Comparison of ENCODE assay signal across 10 cellular contexts in genomic region chr15:85623648-85624047, GRCh38.
DNase-seq lines count a peak whose midpoint lies in the region; ATAC-seq and TF ChIP-seq lines count a peak whose summit lies in the region.
"Had no signal": no experiment of that assay in that cellular context is flagged by ENCODE, and none has a peak within 500 bp of the region (broad histone marks: within the 10 kb centered on the region; RNA-seq: fewer than 3 reads in every experiment).

No MANE protein-coding gene starts in this region.

- H3K4me3 Mint-ChIP-seq in brain, result peak overlapping the region in 3 of 5 experiments; percentile 61 to 84 (median 71)

- ATAC-seq in HG03571 (IDR thresholded peaks at IDR 0.05; ENCODE audit: unreplicated experiment), result no peak
- ATAC-seq in GM19035 (IDR thresholded peaks at IDR 0.05; ENCODE audit: unreplicated experiment), result no peak

- H3K27me3 ChIP-seq in prostate gland (replicated peaks; ENCODE audit: insufficient read depth), result no peaks in the 10 kb centered on the region

- H3K36me3 ChIP-seq in prostate gland, result no peaks in the 10 kb centered on the region

- TF ChIP-seq POLR2A in prostate gland (IDR thresholded peaks at IDR 0.05), result no peak

- intact Hi-C loops in prostate gland (cut with DNase I), result no loop called here

- H3K36me3 Mint-ChIP-seq in brain, result peaks cover 14% of the 10 kb centered on the region

- no peaks in the 10 kb centered on the region for H3K4me1 ChIP-seq in prostate gland (replicated peaks)

- H3K9me3 ChIP-seq in prostate gland, result no peaks in the 10 kb centered on the region

- H3K27ac ChIP-seq in prostate gland, result peak overlapping the region in 1 of 2 donors; percentile 35

- TF ChIP-seq CTCF in brain (conservative IDR thresholded peaks at IDR 0.05), result no peak
- TF ChIP-seq CTCF in prostate gland (IDR thresholded peaks at IDR 0.05), result no peak

- H3K4me3 ChIP-seq in prostate gland, result no peak overlapping the region

- peak overlapping the region in 4 of 5 experiments; percentile 20 to 84 (median 38) for H3K27ac Mint-ChIP-seq in brain

- DNase-seq in AG20443 (ENCODE audit: low spot score), result peak; percentile 28
- DNase-seq in Kasumi-1 (lab: John Stamatoyannopoulos, UW), result peak; percentile 79 to 88
- peak; percentile 47 for DNase-seq in myocyte (ENCODE audit: low read depth)
- no peak for DNase-seq in SHP77 treated with DMSO at 0.1 percent for 48 hours (lab: John Stamatoyannopoulos, UW)
- DNase-seq in prostate gland (ENCODE audit: low spot score), result no peak
- DNase-seq: DMS 273 treated with DMSO at 0.1 percent for 48 hours; stimulated activated CD4-positive, alpha-beta T cell treated with anti-CD3 and anti-CD28 coated beads, Interleukin-4, amount 100 ng/mL, for 1 hour had no signal

- H3K9me3 Mint-ChIP-seq in brain, result no peaks in the 10 kb centered on the region

- 73% methylated on average over 2 of the region's 2 CpGs for WGBS in prostate gland

- H3K27me3 Mint-ChIP-seq in brain, result no peaks in the 10 kb centered on the region

- H3K4me1 Mint-ChIP-seq in brain, result peaks cover 16% of the 10 kb centered on the region

Comparison
In these comparisons a context has a peak if more than half of its experiments do, and no peak if none do; other contexts are left out.
1. DNase-seq: peak in AG20443 (single experiment), Kasumi-1 (2 of 2) and myocyte (single experiment); none in SHP77 treated with DMSO at 0.1 percent for 48 hours (single experiment) and prostate gland (single experiment).